ENCODE assay signal across 11 cellular contexts in genomic region chr3:190012314-190012782, GRCh38.
DNase-seq lines count a peak whose midpoint lies in the region; ATAC-seq and TF ChIP-seq lines count a peak whose summit lies in the region.
"Had no signal": no experiment of that assay in that cellular context is flagged by ENCODE, and none has a peak within 500 bp of the region (broad histone marks: within the 10 kb centered on the region; RNA-seq: fewer than 3 reads in every experiment).

No MANE protein-coding gene starts in this region.

- TF ChIP-seq CTCF in RWPE1 (conservative IDR thresholded peaks at IDR 0.05; ENCODE audit: low read depth) (no peak), thyroid gland (IDR thresholded peaks at IDR 0.05) (no peak)
- no peak for TF ChIP-seq CTCF in activated CD8-positive, alpha-beta T cell treated with anti-CD3 and anti-CD28 coated beads for 36 hours (IDR thresholded peaks at IDR 0.05)

- H3K4me1 Mint-ChIP-seq in activated naive CD8-positive, alpha-beta T cell treated with anti-CD3 and anti-CD28 coated beads, Interleukin-2, amount 50 U/mL, for 24 hours: no peaks in the 10 kb centered on the region
- no peaks in the 10 kb centered on the region for H3K4me1 Mint-ChIP-seq in activated CD8-positive, alpha-beta T cell treated with anti-CD3 and anti-CD28 coated beads for 36 hours (ENCODE audit: low read depth)

- no peak overlapping the region for H3K4me3 Mint-ChIP-seq in activated naive CD8-positive, alpha-beta T cell treated with anti-CD3 and anti-CD28 coated beads, Interleukin-2, amount 50 U/mL, for 24 hours
- H3K4me3 Mint-ChIP-seq in activated CD8-positive, alpha-beta T cell treated with anti-CD3 and anti-CD28 coated beads for 36 hours: no peak overlapping the region

- POLR2A ChIA-PET in RWPE1 (lab: Yijun Ruan, JAX; ENCODE audit: low non-redundant PET): interaction anchor here (0.5 to 0.7 kb wide), 2 partner anchors 50 to 223 kb away, joined by 5 read pairs; no protein-coding TSS in a partner anchor
- POLR2A ChIA-PET in activated CD8-positive, alpha-beta T cell treated with anti-CD3 and anti-CD28 coated beads for 36 hours (lab: Charles Lee): no interaction called here

- no peak overlapping the region for H3K27ac Mint-ChIP-seq in activated naive CD8-positive, alpha-beta T cell treated with anti-CD3 and anti-CD28 coated beads, Interleukin-2, amount 50 U/mL, for 24 hours
- no peak overlapping the region for H3K27ac Mint-ChIP-seq in activated CD8-positive, alpha-beta T cell treated with anti-CD3 and anti-CD28 coated beads for 36 hours

- no peaks in the 10 kb centered on the region for H3K27me3 ChIP-seq in thyroid gland
- H3K27me3 ChIP-seq: MG63 had no signal

- 58 to 66% methylated on average over 4 of the region's 4 CpGs for WGBS in thyroid gland, 2 donors

- CTCF ChIA-PET in RWPE1 (lab: Yijun Ruan, JAX): interaction anchor here (0.6 to 1.6 kb wide), 4 partner anchors 51 to 225 kb away, joined by 3 to 6 read pairs (median 3); no protein-coding TSS in a partner anchor
- CTCF ChIA-PET in activated CD8-positive, alpha-beta T cell treated with anti-CD3 and anti-CD28 coated beads for 36 hours (lab: Charles Lee): no interaction called here

- no peak overlapping the region for H3K4me3 ChIP-seq in thyroid gland (replicated peaks in 1 of 3)
- H3K4me3 ChIP-seq: MG63, skin epidermis had no signal

- H3K27me3 Mint-ChIP-seq in activated naive CD8-positive, alpha-beta T cell treated with anti-CD3 and anti-CD28 coated beads, Interleukin-2, amount 50 U/mL, for 24 hours: peaks cover 10% of the 10 kb centered on the region
- peaks cover 5% of the 10 kb centered on the region for H3K27me3 Mint-ChIP-seq in activated CD8-positive, alpha-beta T cell treated with anti-CD3 and anti-CD28 coated beads for 36 hours

- no peaks in the 10 kb centered on the region for H3K4me1 ChIP-seq in thyroid gland

- H3K9me3 ChIP-seq in thyroid gland: no peaks in the 10 kb centered on the region
- H3K9me3 ChIP-seq: MG63 had no signal

- DNase-seq in ELR (ENCODE audit: low read depth) (peak; percentile 82), RWPE1 (ENCODE audit: low spot score) (peak; percentile 72), non-pigmented ciliary epithelial cell (ENCODE audit: low read depth) (peak; percentile 56), thyroid gland (no peak)
- no peak for DNase-seq in activated naive CD8-positive, alpha-beta T cell treated with anti-CD3 and anti-CD28 coated beads, Interleukin-2, amount 50 U/mL, for 24 hours
- DNase-seq in activated CD8-positive, alpha-beta T cell treated with anti-CD3 and anti-CD28 coated beads for 36 hours: no peak
- DNase-seq: activated CD4-positive, alpha-beta T cell treated with anti-CD3 and anti-CD28 coated beads for 48 hours; MG63 had no signal

- no peak overlapping the region for H3K27ac ChIP-seq in RWPE1
- H3K27ac ChIP-seq in thyroid gland: no peak overlapping the region

- ATAC-seq in esophagus mucosa: peak; percentile 63
- no peak for ATAC-seq in activated naive CD8-positive, alpha-beta T cell treated with anti-CD3 and anti-CD28 coated beads, Interleukin-2, amount 50 U/mL, for 24 hours
- no peak for ATAC-seq in HG02970 (IDR thresholded peaks at IDR 0.05; ENCODE audit: low FRiP score, unreplicated experiment)
- ATAC-seq in activated CD8-positive, alpha-beta T cell treated with anti-CD3 and anti-CD28 coated beads for 36 hours: no peak

- intact Hi-C loops in thyroid gland (cut with DNase I): no loop called here
- intact Hi-C loops in activated CD8-positive, alpha-beta T cell treated with anti-CD3 and anti-CD28 coated beads for 36 hours (cut with micrococcal nuclease): no loop called here

- no peaks in the 10 kb centered on the region for H3K9me3 Mint-ChIP-seq in activated naive CD8-positive, alpha-beta T cell treated with anti-CD3 and anti-CD28 coated beads, Interleukin-2, amount 50 U/mL, for 24 hours
- no peaks in the 10 kb centered on the region for H3K9me3 Mint-ChIP-seq in activated CD8-positive, alpha-beta T cell treated with anti-CD3 and anti-CD28 coated beads for 36 hours

- H3K36me3 Mint-ChIP-seq in activated naive CD8-positive, alpha-beta T cell treated with anti-CD3 and anti-CD28 coated beads, Interleukin-2, amount 50 U/mL, for 24 hours (ENCODE audit: low read depth): no peaks in the 10 kb centered on the region
- no peaks in the 10 kb centered on the region for H3K36me3 Mint-ChIP-seq in activated CD8-positive, alpha-beta T cell treated with anti-CD3 and anti-CD28 coated beads for 36 hours (ENCODE audit: low read depth)

- no peaks in the 10 kb centered on the region for H3K36me3 ChIP-seq in thyroid gland

- TF ChIP-seq POLR2A in thyroid gland (IDR thresholded peaks at IDR 0.05): no peak

Comparison
In these comparisons a context has a peak if more than half of its experiments do, and no peak if none do; other contexts are left out.
1. DNase-seq: peak in ELR (single experiment), RWPE1 (single experiment) and non-pigmented ciliary epithelial cell (single experiment); none in activated naive CD8-positive, alpha-beta T cell treated with anti-CD3 and anti-CD28 coated beads, Interleukin-2, amount 50 U/mL, for 24 hours (single experiment), thyroid gland (0 of 2) and activated CD8-positive, alpha-beta T cell treated with anti-CD3 and anti-CD28 coated beads for 36 hours (single experiment).